Comparison of ENCODE assay signal across 8 cellular contexts in the genomic region with DNA sequence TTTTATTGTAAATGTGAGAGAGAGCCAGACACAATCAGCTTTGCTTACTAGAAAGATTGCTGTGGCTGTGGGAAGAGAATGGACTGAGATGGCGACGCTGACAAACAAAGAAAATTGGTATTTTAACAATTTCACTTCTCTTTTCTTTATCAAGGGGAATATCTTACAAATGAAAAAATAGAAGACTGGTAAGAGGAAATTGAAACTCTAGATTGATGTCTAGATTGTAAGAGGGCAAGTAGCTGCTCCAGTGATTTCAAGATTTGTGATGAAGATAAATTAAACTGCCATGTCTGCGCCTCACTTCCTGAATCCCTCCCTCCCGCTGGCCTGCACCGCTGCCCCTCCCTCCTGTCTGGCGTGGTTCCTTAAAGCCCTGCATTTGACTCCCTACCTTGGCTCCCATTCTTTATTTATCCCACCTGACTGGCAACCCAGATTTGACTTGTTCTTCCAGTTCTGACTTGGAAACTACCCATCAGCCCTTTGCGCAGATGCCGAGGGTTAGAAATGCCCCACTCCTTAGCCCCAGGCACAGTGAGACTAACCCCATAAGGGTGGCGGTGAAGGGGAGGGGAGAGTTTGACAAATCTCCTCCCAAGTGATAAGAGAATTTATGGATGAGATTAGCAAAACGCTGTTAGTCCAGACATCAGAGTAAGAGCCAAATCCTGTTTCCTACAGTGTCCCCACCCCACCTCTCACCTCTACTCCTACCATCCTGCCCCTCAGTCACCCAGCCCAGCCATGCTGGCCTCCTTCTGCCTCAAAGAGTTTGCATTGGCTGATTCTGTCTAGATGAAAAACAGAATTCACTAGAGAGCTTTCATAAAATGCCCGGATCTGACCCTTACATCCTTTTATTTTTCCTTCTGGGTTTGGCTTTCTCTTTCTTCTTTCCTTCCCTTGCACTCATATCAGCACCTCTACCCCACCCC.
DNase-seq lines count a peak whose midpoint lies in the region; ATAC-seq, FAIRE-seq and TF ChIP-seq lines count a peak whose summit lies in the region.

No MANE protein-coding gene starts in this region.

- H3K9me3 ChIP-seq in GM23248 (ENCODE audit: low read depth), result no peaks in the 10 kb centered on the region
- no peaks in the 10 kb centered on the region for H3K9me3 ChIP-seq in MM.1S (replicated peaks; ENCODE audit: insufficient read depth, low read length)
- peaks cover 4 to 6% of the 10 kb centered on the region in 2 donors for H3K9me3 ChIP-seq in mucosa of rectum (ENCODE audit: control insufficient read depth in 2 of 2, low read length in 2 of 2)

- WGBS in GM23248 (ENCODE audit: low coverage in 1 of 2, low lambda C conversion rate in 2 of 2, missing lambda C conversion rate in 2 of 2), 2 experiments, result 48 to 54% methylated on average over 11 of the region's 11 CpGs

- DNase-seq in GM13977 (ENCODE audit: low spot score), result peak; percentile 40
- no peak for DNase-seq in GM23248
- peak; percentile 21 for DNase-seq in MM.1S
- no peak for DNase-seq in activated naive CD8-positive, alpha-beta T cell treated with anti-CD3 and anti-CD28 coated beads, Interleukin-2, amount 50 U/mL, for 24 hours
- no peak for DNase-seq in frontal cortex (ENCODE audit: low spot score in 2 of 2)
- DNase-seq in NCI-H1092 treated with DMSO at 0.1 percent for 48 hours (lab: John Stamatoyannopoulos, UW), result no peak
- DNase-seq in stimulated activated CD4-positive, alpha-beta T cell treated with anti-CD3 and anti-CD28 coated beads, Interleukin-1b, Interleukin-23, amount 100 ng/mL, for 48 hours, result no peak

- H3K36me3 Mint-ChIP-seq in activated naive CD8-positive, alpha-beta T cell treated with anti-CD3 and anti-CD28 coated beads, Interleukin-2, amount 50 U/mL, for 24 hours (ENCODE audit: low read depth), result peaks cover 8% of the 10 kb centered on the region

- H4K20me1 ChIP-seq in GM23248 (ENCODE audit: insufficient read depth) (no peaks in the 10 kb centered on the region), MM.1S (ENCODE audit: insufficient read depth, low read length) (no peaks in the 10 kb centered on the region)

- H3K36me3 ChIP-seq in GM23248 (ENCODE audit: low read depth) (no peaks in the 10 kb centered on the region), MM.1S (replicated peaks; ENCODE audit: insufficient read depth, low read length) (no peaks in the 10 kb centered on the region), mucosa of rectum (ENCODE audit: control insufficient read depth in 2 of 2, insufficient read depth in 2 of 2, low read length in 2 of 2) (no peaks in the 10 kb centered on the region)

- H3K27ac ChIP-seq in GM23248, result no peak overlapping the region
- peak overlapping the region; percentile 58; the same call in 1 of the 2 replicates for H3K27ac ChIP-seq in MM.1S (ENCODE audit: low read length)
- peak overlapping the region; percentile 67 to 77 for H3K27ac ChIP-seq in mucosa of rectum (ENCODE audit: low read depth in 2 of 2, low read length in 2 of 2)

- H3K4me1 Mint-ChIP-seq in activated naive CD8-positive, alpha-beta T cell treated with anti-CD3 and anti-CD28 coated beads, Interleukin-2, amount 50 U/mL, for 24 hours, result peaks cover 38% of the 10 kb centered on the region

- TF ChIP-seq CTCF in GM13977 (IDR thresholded peaks at IDR 0.05; ENCODE audit: extremely low read depth, insufficient read depth, missing control alignments), result no peak
- no peak for TF ChIP-seq CTCF in MM.1S (IDR thresholded peaks at IDR 0.05; ENCODE audit: low read length)

- H3K27me3 Mint-ChIP-seq in activated naive CD8-positive, alpha-beta T cell treated with anti-CD3 and anti-CD28 coated beads, Interleukin-2, amount 50 U/mL, for 24 hours, result no peaks in the 10 kb centered on the region

- peak overlapping the region; percentile 90 for H3K27ac Mint-ChIP-seq in activated naive CD8-positive, alpha-beta T cell treated with anti-CD3 and anti-CD28 coated beads, Interleukin-2, amount 50 U/mL, for 24 hours

- H3K79me2 ChIP-seq in GM23248 (ENCODE audit: insufficient read depth), result no peaks in the 10 kb centered on the region
- no peaks in the 10 kb centered on the region for H3K79me2 ChIP-seq in MM.1S (ENCODE audit: low read length)

- in situ Hi-C loops in GM13977 (cut with MboI; ENCODE audit: low pct_unique_long_range_greater_than_20kb, low sequenced_read_pairs, unreplicated experiment) (no loop called here), GM23248 (cut with MboI) (loop anchor here (10.0 kb wide), 1 partner anchor 385 kb away; no protein-coding TSS in a partner anchor)

- H3K4me3 ChIP-seq in GM23248 (peak overlapping the region; percentile 22; the same call in 1 of the 2 replicates), MM.1S (ENCODE audit: low read length) (peak overlapping the region; percentile 59), mucosa of rectum (ENCODE audit: low read length in 2 of 2) (peak overlapping the region; percentile 17 to 58)

- peak; percentile 38 for ATAC-seq in activated naive CD8-positive, alpha-beta T cell treated with anti-CD3 and anti-CD28 coated beads, Interleukin-2, amount 50 U/mL, for 24 hours

- H2AFZ ChIP-seq in GM23248 (peak overlapping the region; percentile 55), MM.1S (ENCODE audit: low read length) (peak overlapping the region; percentile 90)

- peak overlapping the region; percentile 47 for H3K4me2 ChIP-seq in GM23248 (ENCODE audit: unreplicated experiment)
- peak overlapping the region; percentile 77 for H3K4me2 ChIP-seq in MM.1S (ENCODE audit: low read depth, low read length)

- H3F3A ChIP-seq in GM23248 (ENCODE audit: insufficient read depth), result no peaks in the 10 kb centered on the region
- peaks cover 14% of the 10 kb centered on the region for H3F3A ChIP-seq in MM.1S (ENCODE audit: insufficient read depth, low read length)

- H3K9ac ChIP-seq in GM23248 (no peak overlapping the region), MM.1S (ENCODE audit: low read length) (peak overlapping the region; percentile 32; the same call in 1 of the 2 replicates), mucosa of rectum (ENCODE audit: low read depth in 1 of 2, low read length in 2 of 2) (peak overlapping the region; percentile 29 to 47)

- peaks cover 9% of the 10 kb centered on the region for H3K9me3 Mint-ChIP-seq in activated naive CD8-positive, alpha-beta T cell treated with anti-CD3 and anti-CD28 coated beads, Interleukin-2, amount 50 U/mL, for 24 hours

- H3K9me2 ChIP-seq in GM23248 (ENCODE audit: insufficient read depth), result no peaks in the 10 kb centered on the region
- H3K9me2 ChIP-seq in MM.1S (replicated peaks; ENCODE audit: insufficient read depth, low read length), result no peaks in the 10 kb centered on the region

- no peaks in the 10 kb centered on the region for H3K27me3 ChIP-seq in GM23248 (replicated peaks; ENCODE audit: insufficient read depth)
- no peaks in the 10 kb centered on the region for H3K27me3 ChIP-seq in MM.1S (replicated peaks; ENCODE audit: insufficient read depth, low read length)
- H3K27me3 ChIP-seq in mucosa of rectum (ENCODE audit: control insufficient read depth in 2 of 2, insufficient read depth in 2 of 2, low read length in 2 of 2), result no peaks in the 10 kb centered on the region

- peak overlapping the region; percentile 66 for H3K4me3 Mint-ChIP-seq in activated naive CD8-positive, alpha-beta T cell treated with anti-CD3 and anti-CD28 coated beads, Interleukin-2, amount 50 U/mL, for 24 hours

- FAIRE-seq in frontal cortex (lab: Jason Lieb, UNC), result no peak

- H3K4me1 ChIP-seq in GM23248 (ENCODE audit: insufficient read depth) (peaks cover 3% of the 10 kb centered on the region; the same call in 1 of the 2 replicates), MM.1S (ENCODE audit: low read length) (peaks cover 7% of the 10 kb centered on the region), mucosa of rectum (ENCODE audit: control insufficient read depth in 2 of 2, insufficient read depth in 2 of 2, low read length in 2 of 2) (peaks cover 0 to 7% of the 10 kb centered on the region in 2 donors)

Comparison
In these comparisons a context has a peak if more than half of its experiments do, and no peak if none do; other contexts are left out.
1. DNase-seq: peak in GM13977 (single experiment) and MM.1S (single experiment); none in GM23248 (single experiment), activated naive CD8-positive, alpha-beta T cell treated with anti-CD3 and anti-CD28 coated beads, Interleukin-2, amount 50 U/mL, for 24 hours (single experiment), frontal cortex (0 of 2), NCI-H1092 treated with DMSO at 0.1 percent for 48 hours (single experiment) and stimulated activated CD4-positive, alpha-beta T cell treated with anti-CD3 and anti-CD28 coated beads, Interleukin-1b, Interleukin-23, amount 100 ng/mL, for 48 hours (single experiment).
2. Peak in every context shown above with its lines, with median percentiles within 50 percentile points of each other: H3K4me3 ChIP-seq.